ENCODE assay signal across 30 cellular contexts in genomic region chr11:43116071-43116470, GRCh38.
"Had no signal": no experiment of that assay in that cellular context is flagged by ENCODE, and none has a peak within 500 bp of the region (broad histone marks: within the 10 kb centered on the region; RNA-seq: fewer than 3 reads in every experiment).

No MANE protein-coding gene starts in this region.

- H3K9me3 ChIP-seq: left ventricle myocardium inferior, mucosa of descending colon, pancreas, prostate gland, stomach, testis, thyroid gland, transverse colon, upper lobe of left lung, vagina had no signal

- H3K36me3 ChIP-seq: left ventricle myocardium inferior, pancreas, prostate gland, stomach, thyroid gland, transverse colon, upper lobe of left lung, vagina had no signal

- H3K4me1 ChIP-seq: left ventricle myocardium inferior, pancreas, prostate gland, stomach, testis, thyroid gland, transverse colon, upper lobe of left lung, vagina had no signal

- ATAC-seq: left colon; mucosa of descending colon; naive thymus-derived CD4-positive, alpha-beta T cell; natural killer cell treated with Interleukin-12 subunit alpha and Interleukin-12 subunit beta and Interleukin-15 and Interleukin-18, amount 100 ng/mL, for 72 hours; pancreas; right cardiac atrium; sciatic nerve; stimulated activated naive B cell treated with anti-CD40 and anti-IgM and Interleukin-4, amounts not matched to agents 10 μg/mL and 1 μg/mL and 100 μg/mL, for 72 hours; stimulated activated naive CD8-positive, alpha-beta T cell treated with anti-CD3 and anti-CD28 coated beads, Interleukin-15, Interleukin-2, amounts not matched to agents 100 U/mL and 50 U/mL, for 24 hours had no signal

- H3K27me3 ChIP-seq: pancreas, stomach, testis, thyroid gland, transverse colon, upper lobe of left lung, vagina had no signal

- H3K27ac ChIP-seq: left ventricle myocardium inferior, pancreas, prostate gland, skin epidermis, stomach, testis, thyroid gland, transverse colon, upper lobe of left lung, vagina had no signal

- H3K4me3 ChIP-seq: left ventricle myocardium inferior, lung, mucosa of descending colon, pancreas, prostate gland, skin epidermis, stomach, testis, thyroid gland, transverse colon, upper lobe of left lung, vagina had no signal

- DNase-seq: hypothalamus; immature natural killer cell; kidney; left colon; left ventricle myocardium inferior; midbrain; mucosa of descending colon; naive thymus-derived CD4-positive, alpha-beta T cell; nucleus accumbens; pancreas; posterior cingulate gyrus; retina; right cardiac atrium; stimulated activated CD4-positive, alpha-beta T cell treated with anti-CD3 and anti-CD28 coated beads, Interleukin-12 subunit alpha, Interleukin-12 subunit beta, amount 100 ng/mL, for 4 hours; stimulated activated CD4-positive, alpha-beta T cell treated with anti-CD3 and anti-CD28 coated beads, Interleukin-15, amount 100 ng/mL, for 24 hours; stimulated activated CD4-positive, alpha-beta T cell treated with anti-CD3 and anti-CD28 coated beads, Interleukin-2, amount 100 ng/mL, for 24 hours; stimulated activated CD4-positive, alpha-beta T cell treated with anti-CD3 and anti-CD28 coated beads, Interleukin-4, amount 100 ng/mL, for 1 hour; stimulated activated naive B cell treated with anti-CD40 and anti-IgM and Interleukin-4, amounts not matched to agents 10 μg/mL and 1 μg/mL and 100 μg/mL, for 72 hours; stimulated activated naive CD8-positive, alpha-beta T cell treated with anti-CD3 and anti-CD28 coated beads, Interleukin-15, Interleukin-2, amounts not matched to agents 100 U/mL and 50 U/mL, for 24 hours; stomach; testis; thyroid gland; transverse colon; upper lobe of left lung had no signal
